In the genomic region with DNA sequence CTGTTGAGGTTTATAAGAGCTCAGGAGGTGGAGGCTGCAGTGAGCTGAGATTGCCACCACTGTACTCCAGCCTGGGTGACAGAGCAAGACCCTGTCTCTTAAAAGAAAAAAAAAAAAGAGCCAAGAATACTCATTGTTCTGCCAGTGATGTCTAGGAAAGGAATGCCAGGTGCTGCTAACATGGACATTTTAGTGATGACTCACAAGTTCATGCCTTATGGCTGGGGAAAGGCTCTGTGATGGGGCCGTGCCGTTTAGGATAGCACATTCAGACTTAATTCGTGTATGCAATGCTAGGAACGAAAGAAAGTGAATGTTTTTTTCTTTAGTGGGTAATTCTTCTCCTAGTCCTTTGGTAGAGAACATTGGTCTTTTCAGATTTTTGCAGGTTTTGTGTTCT, we compare ENCODE assay signal across 20 cellular contexts.
DNase-seq lines count a peak whose midpoint lies in the region; ATAC-seq and TF ChIP-seq lines count a peak whose summit lies in the region.
"Had no signal": no experiment of that assay in that cellular context is flagged by ENCODE, and none has a peak within 500 bp of the region (broad histone marks: within the 10 kb centered on the region; RNA-seq: fewer than 3 reads in every experiment).

No MANE protein-coding gene starts in this region.

- 59% methylated on average over 4 of the region's 4 CpGs for WGBS in smooth muscle cell (ENCODE audit: low lambda C conversion rate)

- H3K4me2 ChIP-seq in smooth muscle cell = no peak overlapping the region

- H4K20me1 ChIP-seq in smooth muscle cell (ENCODE audit: low read depth) = no peaks in the 10 kb centered on the region

- H3K4me1 ChIP-seq in SJCRH30 (peaks cover 42% of the 10 kb centered on the region), foreskin keratinocyte (peaks cover 27% of the 10 kb centered on the region), smooth muscle cell (ENCODE audit: low read depth) (peaks cover 17% of the 10 kb centered on the region)

- H3K27ac ChIP-seq in SJCRH30 (no peak overlapping the region), foreskin keratinocyte (peak overlapping the region; percentile 21), smooth muscle cell (ENCODE audit: low read depth) (peak overlapping the region; percentile 36)
- H3K27ac ChIP-seq: 22Rv1, spleen, tibial nerve had no signal

- H3K27me3 ChIP-seq in SJCRH30 (no peaks in the 10 kb centered on the region), foreskin keratinocyte (no peaks in the 10 kb centered on the region), smooth muscle cell (ENCODE audit: low read depth) (no peaks in the 10 kb centered on the region)
- H3K27me3 ChIP-seq: spleen, tibial nerve had no signal

- H3K9ac ChIP-seq in smooth muscle cell (ENCODE audit: low read depth) = no peak overlapping the region

- no peaks in the 10 kb centered on the region for H3F3A ChIP-seq in smooth muscle cell (ENCODE audit: low read depth)

- no peak overlapping the region for H2AFZ ChIP-seq in smooth muscle cell (ENCODE audit: low read depth)

- no peaks in the 10 kb centered on the region for H3K79me2 ChIP-seq in smooth muscle cell (ENCODE audit: low read depth)

- no peak overlapping the region for H3K4me3 ChIP-seq in SJCRH30
- no peak overlapping the region for H3K4me3 ChIP-seq in smooth muscle cell
- H3K4me3 ChIP-seq: spleen, tibial nerve had no signal

- no peaks in the 10 kb centered on the region for H3K9me3 ChIP-seq in SJCRH30 (replicated peaks)
- H3K9me3 ChIP-seq in smooth muscle cell (replicated peaks; ENCODE audit: low read depth) = no peaks in the 10 kb centered on the region
- H3K9me3 ChIP-seq: spleen, tibial nerve had no signal

- ATAC-seq in foreskin keratinocyte (peak; percentile 92), GM21723 (IDR thresholded peaks at IDR 0.05; ENCODE audit: unreplicated experiment) (no peak)

- DNase-seq in DMS53 (lab: John Stamatoyannopoulos, UW) = peak; percentile 16
- DNase-seq in DMS53 treated with DMSO at 0.1 percent for 48 hours (lab: John Stamatoyannopoulos, UW; ENCODE audit: unreplicated experiment) = no peak
- peak; percentile 24 to 25 for DNase-seq in SJCRH30
- peak; percentile 86 to 94 for DNase-seq in foreskin keratinocyte
- no peak for DNase-seq in smooth muscle cell (lab: John Stamatoyannopoulos, UW; ENCODE audit: unreplicated experiment)
- no peak for DNase-seq in activated effector memory CD4-positive, alpha-beta T cell treated with anti-CD3 and anti-CD28 coated beads, Interleukin-2, amount 50 U/mL, for 16 hours
- DNase-seq in DMS79 treated with DMSO at 0.1 percent for 48 hours (lab: John Stamatoyannopoulos, UW) = no peak
- DNase-seq: activated CD4-positive, alpha-beta memory T cell treated with anti-CD3 and anti-CD28 coated beads, Interleukin-2, amount 10 ng/mL, durations not matched to agents 7 days and 5 days; activated gamma-delta T cell treated with Interleukin-2 at 50 U/mL for 16 hours; COR-L47; NCI-H1436 treated with DMSO at 0.1 percent for 48 hours; NCI-H526 treated with DMSO at 0.1 percent for 48 hours; nucleus accumbens; RPMI8226; spleen; stimulated activated CD4-positive, alpha-beta T cell treated with anti-CD3 and anti-CD28 coated beads, Interleukin-4, amount 100 ng/mL, for 4 hours; T1000 had no signal

- H3K36me3 ChIP-seq in SJCRH30 (no peaks in the 10 kb centered on the region), smooth muscle cell (ENCODE audit: low read depth) (no peaks in the 10 kb centered on the region)

- TF ChIP-seq CTCF in foreskin keratinocyte (conservative IDR thresholded peaks at IDR 0.05) = no peak
- no peak for TF ChIP-seq CTCF in smooth muscle cell (IDR thresholded peaks at IDR 0.05; ENCODE audit: borderline replicate concordance, insufficient read depth, poor library complexity, severe bottlenecking)

Comparison
In these comparisons a context has a peak if more than half of its experiments do, and no peak if none do; other contexts are left out.
1. DNase-seq: peak in DMS53 (single experiment), SJCRH30 (2 of 2) and foreskin keratinocyte (2 of 2); none in DMS53 treated with DMSO at 0.1 percent for 48 hours (single experiment), smooth muscle cell (single experiment), activated effector memory CD4-positive, alpha-beta T cell treated with anti-CD3 and anti-CD28 coated beads, Interleukin-2, amount 50 U/mL, for 16 hours (single experiment) and DMS79 treated with DMSO at 0.1 percent for 48 hours (single experiment).